8 cellular contexts compared by ENCODE assay signal in genomic region chr15:50355980-50356379, GRCh38. TPM values are rescaled to one million over a fixed set of nuclear protein-coding genes. Genes with fewer than 3 reads are reported as not detected.
A peak's percentile ranks its signal among the peaks of the same experiment; 100 is the strongest.
DNase-seq lines count a peak whose midpoint lies in the region; ATAC-seq and TF ChIP-seq lines count a peak whose summit lies in the region.

No MANE protein-coding gene starts in this region.

- H3K4me3 Mint-ChIP-seq in activated T-cell treated with anti-CD3 and anti-CD28 coated beads, Interleukin-2, amount 50 U/mL, for 24 hours = peak overlapping the region; percentile 90

- peaks cover 28% of the 10 kb centered on the region for H3K4me1 ChIP-seq in adipocyte (ENCODE audit: control insufficient read depth, insufficient read depth, low read length)
- H3K4me1 ChIP-seq in tibial artery = peaks cover 0 to 41% (median 30%) of the 10 kb centered on the region in 4 donors

- no peak for DNase-seq in activated T-cell treated with anti-CD3 and anti-CD28 coated beads, Interleukin-2, amount 50 U/mL, for 24 hours
- DNase-seq in activated T-cell treated with anti-CD3 and anti-CD28 coated beads for 4 hours (no peak), adipocyte (ENCODE audit: low read depth) (peak; percentile 49), left kidney (ENCODE audit: low read depth, low spot score) (peak; percentile 24), tibial artery (no peak), left colon (no peak)

- H3K4me1 Mint-ChIP-seq in activated T-cell treated with anti-CD3 and anti-CD28 coated beads, Interleukin-2, amount 50 U/mL, for 24 hours (ENCODE audit: low read depth) = peaks cover 46% of the 10 kb centered on the region

- H3K27ac Mint-ChIP-seq in activated T-cell treated with anti-CD3 and anti-CD28 coated beads, Interleukin-2, amount 50 U/mL, for 24 hours = peak overlapping the region; percentile 99

- no peaks in the 10 kb centered on the region for H3K9me3 Mint-ChIP-seq in activated T-cell treated with anti-CD3 and anti-CD28 coated beads, Interleukin-2, amount 50 U/mL, for 24 hours

- peak overlapping the region; percentile 98 for H3K4me3 ChIP-seq in adipocyte (ENCODE audit: low read length)
- peak overlapping the region; percentile 94 to 99 for H3K4me3 ChIP-seq in tibial artery

- no peaks in the 10 kb centered on the region for H3K27me3 Mint-ChIP-seq in activated T-cell treated with anti-CD3 and anti-CD28 coated beads, Interleukin-2, amount 50 U/mL, for 24 hours

- ATAC-seq in HG03565 (IDR thresholded peaks at IDR 0.05; ENCODE audit: unreplicated experiment) (no peak), left colon (no peak), GM21576 (IDR thresholded peaks at IDR 0.05; ENCODE audit: unreplicated experiment) (no peak)

- H3K9me3 ChIP-seq in adipocyte (ENCODE audit: control insufficient read depth, low read length) (no peaks in the 10 kb centered on the region), tibial artery (no peaks in the 10 kb centered on the region)

- peaks cover 83% of the 10 kb centered on the region for H3K36me3 Mint-ChIP-seq in activated T-cell treated with anti-CD3 and anti-CD28 coated beads, Interleukin-2, amount 50 U/mL, for 24 hours (ENCODE audit: low read depth)

- H3K9ac ChIP-seq in adipocyte (ENCODE audit: low read length) = peak overlapping the region; percentile 98

- peaks cover 5% of the 10 kb centered on the region for H3K36me3 ChIP-seq in adipocyte (ENCODE audit: control insufficient read depth, insufficient read depth, low read length, severe bottlenecking)
- peaks cover 0 to 8% (median 6%) of the 10 kb centered on the region in 3 donors for H3K36me3 ChIP-seq in tibial artery

- intact Hi-C loops in tibial artery (cut with DNase I; ENCODE audit: low total_unique reads) = loop anchor here (2.0 kb wide), 1 partner anchor 69 kb away; the partner anchor contains the start of gene USP8
- intact Hi-C loops in left colon (cut with DNase I, micrococcal nuclease) = no loop called here

- peak overlapping the region; percentile 97 to 100 for H3K27ac ChIP-seq in tibial artery

- no peak for TF ChIP-seq CTCF in tibial artery (IDR thresholded peaks at IDR 0.05)

- H3K27me3 ChIP-seq in adipocyte (replicated peaks; ENCODE audit: control insufficient read depth, insufficient read depth, low read length) (no peaks in the 10 kb centered on the region), tibial artery (no peaks in the 10 kb centered on the region)

RNA-seq across cellular contexts. Expression of gene GABPB1, which starts 1.0 kb away (rescaled TPM):
- 10 to 100 TPM; 11.0 to 11.9 TPM for total RNA-seq in left colon

Comparison
In these comparisons a context has a peak if more than half of its experiments do, and no peak if none do; other contexts are left out.
1. DNase-seq: peak in adipocyte (single experiment) and left kidney (single experiment); none in activated T-cell treated with anti-CD3 and anti-CD28 coated beads, Interleukin-2, amount 50 U/mL, for 24 hours (single experiment), activated T-cell treated with anti-CD3 and anti-CD28 coated beads for 4 hours (single experiment), tibial artery (0 of 2) and left colon (0 of 2).